In the genomic region with DNA sequence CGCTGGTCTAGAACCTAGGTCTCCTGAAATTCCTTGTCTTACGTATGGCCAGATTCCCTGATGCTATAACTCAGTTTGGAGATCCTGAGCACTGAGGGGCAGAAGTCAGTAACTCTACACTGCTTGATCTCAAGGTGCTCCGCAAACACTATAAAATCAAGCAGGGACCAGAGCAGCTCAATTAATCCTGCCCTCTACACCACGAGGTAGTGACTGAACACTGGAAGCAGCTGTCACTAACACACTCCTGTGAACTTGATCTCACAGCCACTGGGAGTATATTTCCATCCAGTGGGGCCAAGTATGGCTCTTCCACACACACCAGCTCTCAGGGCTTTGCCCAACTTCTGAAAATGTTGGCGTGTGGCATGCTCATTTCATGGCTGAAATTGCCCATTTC, we compare ENCODE assay signal across 23 cellular contexts.
"Had no signal": no experiment of that assay in that cellular context is flagged by ENCODE, and none has a peak within 500 bp of the region (broad histone marks: within the 10 kb centered on the region; RNA-seq: fewer than 3 reads in every experiment).

No MANE protein-coding gene starts in this region.

- H3K4me3 Mint-ChIP-seq: activated naive CD4-positive, alpha-beta T cell treated with anti-CD3 and anti-CD28 coated beads for 36 hours; activated naive CD8-positive, alpha-beta T cell treated with anti-CD3 and anti-CD28 coated beads, Interleukin-2, amount 50 U/mL, for 24 hours; activated T-cell treated with anti-CD3 and anti-CD28 coated beads, Interleukin-2, amount 50 U/mL, for 72 hours; dendritic cell treated with granulocyte-macrophage colony-stimulating factor and Interleukin-4, amounts not matched to agents 40 ng/mL and 50 ng/mL, for 4 days; naive thymus-derived CD4-positive, alpha-beta T cell; neural crest cell; T-helper 1 cell treated with Interleukin-12 subunit alpha and Interleukin-12 subunit beta and Interleukin-4 antibody, amounts not matched to agents 30 μg/mL and 1 μg/mL, for 36 hours had no signal

- H3K9me3 Mint-ChIP-seq: activated T-cell treated with anti-CD3 and anti-CD28 coated beads, Interleukin-2, amount 50 U/mL, for 72 hours had no signal

- H3K4me1 Mint-ChIP-seq: naive thymus-derived CD4-positive, alpha-beta T cell; neural crest cell had no signal

- H3K27me3 ChIP-seq: body of pancreas, cardiac muscle cell, spleen, upper lobe of left lung had no signal

- H3K4me1 ChIP-seq: body of pancreas, spleen, upper lobe of left lung had no signal

- H3K27ac ChIP-seq: body of pancreas, cardiac muscle cell, spleen, upper lobe of left lung had no signal

- H3K27ac Mint-ChIP-seq: activated naive CD4-positive, alpha-beta T cell treated with anti-CD3 and anti-CD28 coated beads for 36 hours; activated naive CD8-positive, alpha-beta T cell treated with anti-CD3 and anti-CD28 coated beads, Interleukin-2, amount 50 U/mL, for 24 hours; activated T-cell treated with anti-CD3 and anti-CD28 coated beads, Interleukin-2, amount 50 U/mL, for 72 hours; dendritic cell treated with granulocyte-macrophage colony-stimulating factor and Interleukin-4, amounts not matched to agents 40 ng/mL and 50 ng/mL, for 4 days; T-helper 1 cell treated with Interleukin-12 subunit alpha and Interleukin-12 subunit beta and Interleukin-4 antibody, amounts not matched to agents 30 μg/mL and 1 μg/mL, for 36 hours had no signal

- H3K4me3 ChIP-seq: body of pancreas, cardiac muscle cell, lung, spleen, upper lobe of left lung had no signal

- H3K9me3 ChIP-seq: body of pancreas, upper lobe of left lung had no signal

- H3K36me3 ChIP-seq: cardiac muscle cell, spleen, upper lobe of left lung had no signal

- DNase-seq: activated CD4-positive, alpha-beta T cell treated with anti-CD3 and anti-CD28 coated beads for 4 hours; activated CD4-positive, alpha-beta T cell treated with anti-CD3 and anti-CD28 coated beads, Interleukin-2, amount 50 U/mL, for 48 hours; activated CD4-positive, CD25-positive, alpha-beta regulatory T cell; activated effector memory CD4-positive, alpha-beta T cell treated with Interleukin-2 at 50 U/mL for 16 hours; activated naive CD4-positive, alpha-beta T cell treated with anti-CD3 and anti-CD28 coated beads for 36 hours; activated naive CD8-positive, alpha-beta T cell treated with anti-CD3 and anti-CD28 coated beads, Interleukin-2, amount 50 U/mL, for 24 hours; activated T-cell treated with anti-CD3 and anti-CD28 coated beads, Interleukin-2, amount 50 U/mL, for 72 hours; body of pancreas; effector CD8-positive, alpha-beta T cell; erythroblast; foreskin fibroblast; naive thymus-derived CD4-positive, alpha-beta T cell; posterior cingulate gyrus; spleen; stimulated activated CD4-positive, alpha-beta T cell treated with anti-CD3 and anti-CD28 coated beads, Interleukin-4, amount 100 ng/mL, for 1 hour; stimulated activated naive CD8-positive, alpha-beta T cell treated with anti-CD3 and anti-CD28 coated beads, Interleukin-15, Interleukin-2, amounts not matched to agents 100 U/mL and 50 U/mL, for 24 hours; T1000; upper lobe of left lung had no signal

- H3K27me3 Mint-ChIP-seq: activated naive CD8-positive, alpha-beta T cell treated with anti-CD3 and anti-CD28 coated beads, Interleukin-2, amount 50 U/mL, for 24 hours; dendritic cell treated with granulocyte-macrophage colony-stimulating factor and Interleukin-4, amounts not matched to agents 40 ng/mL and 50 ng/mL, for 4 days; naive thymus-derived CD4-positive, alpha-beta T cell had no signal
